In the genomic region with DNA sequence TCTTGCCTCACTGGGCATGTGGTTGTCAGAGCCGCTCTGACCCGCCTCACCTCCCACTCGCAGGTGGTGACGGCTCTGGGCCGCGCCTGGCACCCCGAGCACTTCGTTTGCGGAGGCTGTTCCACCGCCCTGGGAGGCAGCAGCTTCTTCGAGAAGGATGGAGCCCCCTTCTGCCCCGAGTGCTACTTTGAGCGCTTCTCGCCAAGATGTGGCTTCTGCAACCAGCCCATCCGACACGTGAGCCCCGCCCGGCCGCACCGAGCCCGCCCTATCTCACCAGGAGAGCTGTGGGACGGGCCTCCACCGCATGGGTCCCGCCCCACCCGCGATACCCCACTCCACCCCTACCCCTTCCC, we compare ENCODE assay signal across 9 cellular contexts. TPM values are rescaled to one million over a fixed set of nuclear protein-coding genes. Genes with fewer than 3 reads are reported as not detected.
DNase-seq lines count a peak whose midpoint lies in the region; ATAC-seq and TF ChIP-seq lines count a peak whose summit lies in the region.
"Had no signal": no experiment of that assay in that cellular context is flagged by ENCODE, and none has a peak within 500 bp of the region (broad histone marks: within the 10 kb centered on the region; RNA-seq: fewer than 3 reads in every experiment).

No MANE protein-coding gene starts in this region.

- H3K36me3 Mint-ChIP-seq in CD14-positive monocyte = peaks cover 3% of the 10 kb centered on the region in 2 donors
- H3K36me3 Mint-ChIP-seq in IgD-negative memory B cell = peaks cover 1% of the 10 kb centered on the region
- H3K36me3 Mint-ChIP-seq in natural killer cell = no peaks in the 10 kb centered on the region

- H3K36me3 ChIP-seq in duodenal mucosa (ENCODE audit: control insufficient read depth in 1 of 2, insufficient read depth in 2 of 2, low read length in 2 of 2) = peaks cover 0 to 6% of the 10 kb centered on the region in 2 donors

- H3K27ac ChIP-seq in duodenal mucosa (ENCODE audit: low read depth, low read length) = no peak overlapping the region

- peaks cover 4 to 59% (median 47%) of the 10 kb centered on the region in 3 donors for H3K27me3 Mint-ChIP-seq in CD14-positive monocyte (ENCODE audit: low read depth in 3 of 3)
- H3K27me3 Mint-ChIP-seq in IgD-negative memory B cell = peaks cover 19% of the 10 kb centered on the region
- peaks cover 0 to 21% of the 10 kb centered on the region in 2 donors for H3K27me3 Mint-ChIP-seq in natural killer cell (ENCODE audit: low read depth in 2 of 2)

- H3K4me1 Mint-ChIP-seq in CD14-positive monocyte = peaks cover 40% of the 10 kb centered on the region
- H3K4me1 Mint-ChIP-seq in IgD-negative memory B cell = peaks cover 4 to 15% (median 8%) of the 10 kb centered on the region in 3 donors
- H3K4me1 Mint-ChIP-seq in natural killer cell = peaks cover 5 to 30% of the 10 kb centered on the region in 2 donors

- no peaks in the 10 kb centered on the region for H3K9me3 ChIP-seq in duodenal mucosa (ENCODE audit: control insufficient read depth in 1 of 2, low read length in 2 of 2)

- peak overlapping the region in 1 of 2 donors; percentile 65 for H3K9ac ChIP-seq in duodenal mucosa (ENCODE audit: low read depth in 1 of 2, low read length in 2 of 2)

- H3K27me3 ChIP-seq in duodenal mucosa (ENCODE audit: control insufficient read depth in 1 of 2, insufficient read depth in 2 of 2, low read length in 2 of 2) = peaks cover 0 to 5% of the 10 kb centered on the region in 2 donors

- intact Hi-C loops in CD14-positive monocyte (cut with micrococcal nuclease) = no loop called here
- intact Hi-C loops in natural killer cell (cut with micrococcal nuclease) = no loop called here
- intact Hi-C loops in sciatic nerve (cut with DNase I) = no loop called here

- H3K4me3 ChIP-seq in duodenal mucosa (ENCODE audit: low read depth in 1 of 2, low read length in 2 of 2) = peak overlapping the region; percentile 69 to 72

- peaks cover 18 to 62% of the 10 kb centered on the region in 2 donors for H3K4me1 ChIP-seq in duodenal mucosa (ENCODE audit: control insufficient read depth in 1 of 2, insufficient read depth in 2 of 2, low read length in 2 of 2)

- H3K9me3 Mint-ChIP-seq in CD14-positive monocyte = peaks cover 5 to 15% (median 7%) of the 10 kb centered on the region in 7 donors
- peaks cover 0 to 1% (median 0%) of the 10 kb centered on the region in 3 donors for H3K9me3 Mint-ChIP-seq in IgD-negative memory B cell
- no peaks in the 10 kb centered on the region for H3K9me3 Mint-ChIP-seq in natural killer cell

- DNase-seq in CD14-positive monocyte (ENCODE audit: low spot score) (no peak), natural killer cell (no peak), UCSD-AML1 (lab: John Stamatoyannopoulos, UW; ENCODE audit: unreplicated experiment) (no peak), midbrain (lab: John Stamatoyannopoulos, UW) (no peak), hippocampal formation (lab: John Stamatoyannopoulos, UW) (no peak), sciatic nerve (ENCODE audit: low spot score) (no peak)
- DNase-seq: MV-4-11 had no signal

- ATAC-seq in natural killer cell (no peak), sciatic nerve (no peak)

- H3K4me3 Mint-ChIP-seq in CD14-positive monocyte = peak overlapping the region; percentile 86 to 91
- peak overlapping the region; percentile 80 to 94 (median 88) for H3K4me3 Mint-ChIP-seq in IgD-negative memory B cell
- H3K4me3 Mint-ChIP-seq in natural killer cell = peak overlapping the region; percentile 86

- TF ChIP-seq CTCF in CD14-positive monocyte (IDR thresholded peaks at IDR 0.05) (no peak), natural killer cell (IDR thresholded peaks at IDR 0.05) (no peak)

- H3K27ac Mint-ChIP-seq in CD14-positive monocyte (peak overlapping the region in 1 of 7 donors; percentile 5), IgD-negative memory B cell (no peak overlapping the region), natural killer cell (peak overlapping the region in 1 of 2 donors; percentile 81)

RNA-seq across cellular contexts. Expression of a gene that starts 4.0 kb away (rescaled TPM):
- polyA plus RNA-seq in CD14-positive monocyte (under 1 TPM in 1 of 2 donors, not detected in 1; 0.16 TPM), IgD-negative memory B cell (0.59 TPM)
- total RNA-seq in natural killer cell (1 to 10 TPM in 1 of 3 donors, under 1 TPM in 2; 0.72 to 1.3 (median 0.78) TPM), sciatic nerve (66.3 TPM)

RNA-seq across cellular contexts. Expression of a gene that starts 7.0 kb away (rescaled TPM):
- polyA plus RNA-seq in CD14-positive monocyte (not detected), IgD-negative memory B cell (0.94 TPM)
- total RNA-seq in natural killer cell (under 1 TPM in 2 of 3 donors, not detected in 1; 0.20 to 0.96 TPM), sciatic nerve (not detected)

RNA-seq across cellular contexts. Expression of a gene that starts 16.6 kb away (rescaled TPM):
- polyA plus RNA-seq in CD14-positive monocyte (1 to 10 TPM; 2.9 to 4.2 TPM), IgD-negative memory B cell (9.5 TPM)
- total RNA-seq in natural killer cell (10 to 100 TPM; 10.4 to 22.8 (median 16.6) TPM), sciatic nerve (10.0 TPM)

RNA-seq across cellular contexts. Expression of a gene that starts 32.3 kb away (rescaled TPM):
- 10 to 100 TPM; 10.3 to 11.8 TPM for polyA plus RNA-seq in CD14-positive monocyte
- polyA plus RNA-seq in IgD-negative memory B cell = 19.8 TPM
- 10 to 100 TPM; 50.2 to 61.5 (median 51.9) TPM for total RNA-seq in natural killer cell
- 59.9 TPM for total RNA-seq in sciatic nerve

RNA-seq across cellular contexts. Expression of a gene that starts 33.3 kb away (rescaled TPM):
- polyA plus RNA-seq in CD14-positive monocyte (not detected), IgD-negative memory B cell (not detected)
- total RNA-seq in natural killer cell (under 1 TPM; 0.14 to 0.50 (median 0.23) TPM), sciatic nerve (1.5 TPM)

Comparison
In these comparisons a context has a peak if more than half of its experiments do, and no peak if none do; other contexts are left out.
1. RNA of a gene that starts 4.0 kb away (total RNA-seq): 66.3 TPM in sciatic nerve (single experiment); 0.72 to 1.3 TPM in natural killer cell; every median in the first group is over 10 times any median in the second.
2. Peak in every context shown above with its lines, with median percentiles within 50 percentile points of each other: H3K4me3 Mint-ChIP-seq.